In the genomic region with DNA sequence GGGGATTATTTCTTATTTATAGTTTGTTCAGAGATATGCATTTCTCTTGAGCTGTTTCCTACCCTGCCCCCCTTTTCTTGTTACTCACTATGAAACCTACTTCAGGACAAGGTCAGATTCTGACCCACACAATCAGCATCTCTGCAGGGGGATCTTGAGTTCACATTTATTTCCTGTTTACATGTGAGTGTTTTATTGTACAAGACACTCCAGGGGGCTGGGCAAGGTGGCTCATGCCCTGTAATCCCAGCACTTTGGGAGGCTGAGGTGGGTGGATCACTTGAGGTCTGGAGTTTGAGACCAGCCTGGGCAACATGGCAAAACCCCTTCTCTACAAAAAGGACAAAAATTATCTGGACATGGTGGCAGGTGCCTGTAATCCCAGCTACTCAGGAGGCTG, we compare ENCODE assay signal across 4 cellular contexts. TPM values are rescaled to one million over a fixed set of nuclear protein-coding genes. Genes with fewer than 3 reads are reported as not detected.
"Had no signal": no experiment of that assay in that cellular context is flagged by ENCODE, and none has a peak within 500 bp of the region (broad histone marks: within the 10 kb centered on the region; RNA-seq: fewer than 3 reads in every experiment).

No MANE protein-coding gene starts in this region.

RNA-seq across cellular contexts. Expression of a gene that starts 28.1 kb away (rescaled TPM):
- polyA plus RNA-seq: naive thymus-derived CD4-positive, alpha-beta T cell had no signal

RNA-seq across cellular contexts. Expression of a gene that starts 29.9 kb away (rescaled TPM):
- total RNA-seq: left lobe of liver; naive thymus-derived CD4-positive, alpha-beta T cell; natural killer cell treated with Interleukin-12 subunit alpha and Interleukin-12 subunit beta and Interleukin-15 and Interleukin-18, amount 100 ng/mL, for 72 hours; renal cortical epithelial cell had no signal
- polyA plus RNA-seq: naive thymus-derived CD4-positive, alpha-beta T cell had no signal
